In the genomic region with DNA sequence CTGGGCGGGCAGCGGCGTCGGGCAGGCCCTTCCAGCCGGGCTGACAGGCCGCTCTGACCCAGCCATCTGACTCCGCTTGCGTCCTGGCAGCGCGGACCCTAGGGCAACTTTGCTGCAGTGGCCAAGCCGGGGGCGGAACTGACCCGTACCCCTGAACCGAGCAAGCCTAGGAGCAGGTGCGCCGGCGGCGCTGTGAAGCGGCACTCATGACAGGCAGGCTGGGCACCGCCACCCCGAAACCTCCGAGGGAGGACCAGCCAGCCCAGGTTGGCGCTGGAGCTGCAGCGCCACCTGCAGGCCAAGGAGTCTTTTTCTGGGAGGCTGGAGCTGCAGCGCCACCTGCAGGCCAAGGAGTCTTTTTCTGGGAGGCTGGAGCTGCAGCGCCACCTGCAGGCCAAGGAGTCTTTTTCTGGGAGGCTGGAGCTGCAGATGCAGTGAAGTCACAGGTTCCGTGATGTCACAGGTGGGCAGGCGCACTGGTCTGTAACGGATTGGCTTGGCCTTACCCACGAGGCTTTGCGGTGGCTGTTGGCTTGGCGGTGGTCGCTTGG, we compare ENCODE assay signal across 7 cellular contexts. TPM values are rescaled to one million over a fixed set of nuclear protein-coding genes. Genes with fewer than 3 reads are reported as not detected.
DNase-seq lines count a peak whose midpoint lies in the region; ATAC-seq, FAIRE-seq and TF ChIP-seq lines count a peak whose summit lies in the region.
"Not testable (repeated sequence)": the region's sequence is repeated elsewhere in the genome, so short reads cannot be mapped to it uniquely, and the experiment has no call there.

A gene with protein sequence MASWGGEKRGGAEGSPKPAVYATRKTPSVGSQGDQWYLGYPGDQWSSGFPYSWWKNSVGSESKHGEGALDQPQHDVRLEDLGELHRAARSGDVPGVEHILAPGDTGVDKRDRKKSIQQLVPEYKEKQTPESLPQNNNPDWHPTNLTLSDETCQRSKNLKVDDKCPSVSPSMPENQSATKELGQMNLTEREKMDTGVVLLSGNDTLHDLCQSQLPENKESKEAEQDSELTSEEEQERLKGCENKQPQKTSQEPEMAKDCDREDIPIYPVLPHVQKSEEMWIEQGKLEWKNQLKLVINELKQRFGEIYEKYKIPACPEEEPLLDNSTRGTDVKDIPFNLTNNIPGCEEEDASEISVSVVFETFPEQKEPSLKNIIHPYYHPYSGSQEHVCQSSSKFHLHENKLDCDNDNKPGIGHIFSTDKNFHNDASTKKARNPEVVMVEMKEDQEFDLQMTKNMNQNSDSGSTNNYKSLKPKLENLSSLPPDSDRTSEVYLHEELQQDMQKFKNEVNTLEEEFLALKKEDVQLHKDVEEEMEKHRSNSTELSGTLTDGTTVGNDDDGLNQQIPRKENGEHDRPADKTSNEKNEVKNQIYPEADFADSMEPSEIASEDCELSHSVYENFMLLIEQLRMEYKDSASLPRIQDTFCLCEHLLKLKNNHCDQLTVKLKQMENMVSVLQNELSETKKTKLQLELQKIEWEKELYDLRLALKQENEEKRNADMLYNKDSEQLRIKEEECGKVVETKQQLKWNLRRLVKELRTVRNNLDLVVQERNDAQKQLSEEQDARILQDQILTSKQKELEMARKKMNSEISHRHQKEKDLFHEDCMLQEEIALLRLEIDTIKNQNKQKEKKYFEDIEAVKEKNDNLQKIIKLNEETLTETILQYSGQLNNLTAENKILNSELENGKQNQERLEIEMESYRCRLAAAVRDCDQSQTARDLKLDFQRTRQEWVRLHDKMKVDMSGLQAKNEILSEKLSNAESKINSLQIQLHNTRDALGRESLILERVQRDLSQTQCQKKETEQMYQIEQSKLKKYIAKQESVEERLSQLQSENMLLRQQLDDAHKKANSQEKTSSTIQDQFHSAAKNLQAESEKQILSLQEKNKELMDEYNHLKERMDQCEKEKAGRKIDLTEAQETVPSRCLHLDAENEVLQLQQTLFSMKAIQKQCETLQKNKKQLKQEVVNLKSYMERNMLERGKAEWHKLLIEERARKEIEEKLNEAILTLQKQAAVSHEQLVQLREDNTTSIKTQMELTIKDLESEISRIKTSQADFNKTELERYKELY (N-terminal part only) (plus strand): TSS at position 511 of the 551 bp plus-strand sequence. CDS start 160 bp downstream, outside the sequence.

- not testable (repeated sequence) for H3K9me3 Mint-ChIP-seq in naive thymus-derived CD8-positive, alpha-beta T cell

- not testable (repeated sequence) for TF ChIP-seq POLR2A in adrenal gland (IDR thresholded peaks at IDR 0.05)

- not testable (repeated sequence) for FAIRE-seq in frontal cortex (lab: Jason Lieb, UNC)

- not testable (repeated sequence) for H3K4me2 ChIP-seq in OCI-LY7 (ENCODE audit: low read length)

- intact Hi-C loops in OCI-LY7 (cut with micrococcal nuclease; ENCODE audit: unreplicated experiment): loop anchor here (5.0 kb wide), 1 partner anchor 153 kb away; no protein-coding TSS in a partner anchor
- intact Hi-C loops in adrenal gland (cut with DNase I): not testable (repeated sequence)

- DNase-seq in OCI-LY7 (ENCODE audit: low spot score): peak; percentile 41
- DNase-seq in activated CD4-positive, alpha-beta T cell treated with anti-CD3 and anti-CD28 coated beads, Interleukin-2, amount 50 U/mL, for 48 hours: peak; percentile 83 to 88
- DNase-seq in adrenal gland: peak in 5 of 7 donors; percentile 43 to 74 (median 54)
- not testable (repeated sequence) for DNase-seq in frontal cortex (ENCODE audit: low spot score in 2 of 2)
- DNase-seq in naive thymus-derived CD8-positive, alpha-beta T cell: peak in 9 of 10 donors; percentile 23 to 73 (median 42)
- DNase-seq in stimulated activated CD4-positive, alpha-beta T cell treated with anti-CD3 and anti-CD28 coated beads, Interleukin-4, amount 100 ng/mL, for 4 hours: peak; percentile 38 to 59

- not testable (repeated sequence) for H3K4me3 ChIP-seq in OCI-LY7 (ENCODE audit: low read depth, low read length, poor library complexity, severe bottlenecking); adrenal gland

- H3K9me3 ChIP-seq in OCI-LY7 (ENCODE audit: low read length); adrenal gland (replicated peaks in 1 of 3): not testable (repeated sequence)

- not testable (repeated sequence) for H3K27me3 ChIP-seq in adrenal gland

- BruUV-seq in OCI-LY7 (replicated peaks; lab: Mats Ljungman, UMichigan): not testable (repeated sequence)

- TF ChIP-seq CTCF in GM12872 (IDR thresholded peaks at IDR 0.05; ENCODE audit: insufficient read depth, low read depth, low read length): peak; percentile 68
- TF ChIP-seq CTCF in OCI-LY7 (conservative IDR thresholded peaks at IDR 0.05; ENCODE audit: low read length): peak; percentile 80
- TF ChIP-seq CTCF in adrenal gland (IDR thresholded peaks at IDR 0.05): peak; percentile 14 to 98 (median 56)

- not testable (repeated sequence) for H3K4me1 Mint-ChIP-seq in naive thymus-derived CD8-positive, alpha-beta T cell

- not testable (repeated sequence) for H3K4me1 ChIP-seq in OCI-LY7 (ENCODE audit: insufficient read depth, low read length, poor library complexity, severe bottlenecking); adrenal gland (replicated peaks in 1 of 2)

- CTCF ChIA-PET in OCI-LY7 (lab: Charles Lee; ENCODE audit: unreplicated experiment): interaction anchor here (0.6 kb wide), 1 partner anchor 333 kb away, joined by 3 read pairs; no protein-coding TSS in a partner anchor

- H3K27me3 Mint-ChIP-seq in naive thymus-derived CD8-positive, alpha-beta T cell: not testable (repeated sequence)

- not testable (repeated sequence) for H3K79me2 ChIP-seq in OCI-LY7 (ENCODE audit: insufficient read depth, low read depth, low read length)

- POLR2A ChIA-PET in OCI-LY7 (lab: Charles Lee); naive thymus-derived CD8-positive, alpha-beta T cell (lab: Charles Lee): not testable (repeated sequence)

- not testable (repeated sequence) for H3K36me3 ChIP-seq in OCI-LY7 (ENCODE audit: insufficient read depth, low read length); adrenal gland (replicated peaks in 1 of 2)

- H4K20me1 ChIP-seq in OCI-LY7 (ENCODE audit: insufficient read depth, low read length): not testable (repeated sequence)

- H3K9me2 ChIP-seq in OCI-LY7 (ENCODE audit: insufficient read depth, low read length): not testable (repeated sequence)

- ATAC-seq in naive thymus-derived CD8-positive, alpha-beta T cell: peak; percentile 54 to 75

- H2AFZ ChIP-seq in OCI-LY7 (ENCODE audit: low read length): not testable (repeated sequence)

- H3K27ac Mint-ChIP-seq in naive thymus-derived CD8-positive, alpha-beta T cell: peak within 1 kb of the TSS in 3 of 10 donors; percentile 11 to 68 (median 40)

- peak within 1 kb of the TSS in 2 of 10 donors; percentile 10 to 71 for H3K4me3 Mint-ChIP-seq in naive thymus-derived CD8-positive, alpha-beta T cell

- 54 to 90% (median 59%) methylated on average over 7 to 33 of the region's 33 CpGs for WGBS in adrenal gland, 4 donors

- H3K27ac ChIP-seq in OCI-LY7 (ENCODE audit: low read depth, low read length, poor library complexity, severe bottlenecking); adrenal gland: not testable (repeated sequence)

- not testable (repeated sequence) for H3K36me3 Mint-ChIP-seq in naive thymus-derived CD8-positive, alpha-beta T cell

RNA-seq across cellular contexts. Expression of the gene that starts here (rescaled TPM):
- 0.03 TPM in 1 of 2 replicates, not detected in the other for total RNA-seq in OCI-LY7 (2014; rRNA removed; shearing (Covaris generic))
- total RNA-seq in OCI-LY7 (2022) (0.31 and 0.36 TPM in 2 replicates), adrenal gland (10 to 100 TPM in 1 of 8 donors, 1 to 10 TPM in 4, under 1 TPM in 3; 0.06 to 12.3 (median 3.5) TPM), frontal cortex (48.5 TPM)
- polyA plus RNA-seq in adrenal gland: 1 to 10 TPM in 1 of 3 donors, under 1 TPM in 2; 0.10 to 1.8 (median 0.26) TPM
- 1 to 10 TPM; 2.5 to 3.7 TPM for total RNA-seq in naive thymus-derived CD8-positive, alpha-beta T cell
- 1 to 10 TPM in 1 of 3 donors, under 1 TPM in 2; 0.42 to 1.5 (median 0.84) TPM for polyA plus RNA-seq in naive thymus-derived CD8-positive, alpha-beta T cell

Comparison
In these comparisons a context has a peak if more than half of its experiments do, and no peak if none do; other contexts are left out.
1. Peak in DNase-seq in OCI-LY7; RNA of the gene not detected or under 1 TPM.